Comparison of ENCODE assay signal across 14 cellular contexts in genomic region chr3:117017135-117017990, GRCh38.
DNase-seq lines count a peak whose midpoint lies in the region; ATAC-seq, FAIRE-seq and TF ChIP-seq lines count a peak whose summit lies in the region.
"Had no signal": no experiment of that assay in that cellular context is flagged by ENCODE, and none has a peak within 500 bp of the region (broad histone marks: within the 10 kb centered on the region; RNA-seq: fewer than 3 reads in every experiment).

No MANE protein-coding gene starts in this region.

- H3K36me3 Mint-ChIP-seq in stimulated activated naive B cell treated with anti-CD40 and anti-IgM and Interleukin-4, amounts not matched to agents 10 μg/mL and 1 μg/mL and 100 μg/mL, for 72 hours, result no peaks in the 10 kb centered on the region
- H3K36me3 Mint-ChIP-seq in HFFc6 (ENCODE audit: low read depth), result no peaks in the 10 kb centered on the region

- no peak overlapping the region for H3K4me3 ChIP-seq in right atrium auricular region
- H3K4me3 ChIP-seq: body of pancreas, esophagus muscularis mucosa, transverse colon had no signal

- H3K9me3 ChIP-seq in right atrium auricular region, result no peaks in the 10 kb centered on the region
- H3K9me3 ChIP-seq: body of pancreas, esophagus muscularis mucosa, transverse colon had no signal

- intact Hi-C loops in Right ventricle myocardium superior (cut with DNase I), result no loop called here

- no peaks in the 10 kb centered on the region for H3K36me3 ChIP-seq in right atrium auricular region
- H3K36me3 ChIP-seq: esophagus muscularis mucosa, transverse colon had no signal

- no peak overlapping the region for H3K27ac ChIP-seq in right atrium auricular region
- H3K27ac ChIP-seq: body of pancreas, esophagus muscularis mucosa, transverse colon had no signal

- no peak overlapping the region for H3K4me3 Mint-ChIP-seq in stimulated activated naive B cell treated with anti-CD40 and anti-IgM and Interleukin-4, amounts not matched to agents 10 μg/mL and 1 μg/mL and 100 μg/mL, for 72 hours
- no peak overlapping the region for H3K4me3 Mint-ChIP-seq in HFFc6
- H3K4me3 Mint-ChIP-seq: activated T-cell treated with anti-CD3 and anti-CD28 coated beads, Interleukin-2, amount 50 U/mL, for 4 hours had no signal

- H3K4me1 ChIP-seq in right atrium auricular region, result no peaks in the 10 kb centered on the region
- H3K4me1 ChIP-seq: body of pancreas, transverse colon had no signal

- peaks cover 2 to 8% of the 10 kb centered on the region in 2 donors for H3K4me1 Mint-ChIP-seq in stimulated activated naive B cell treated with anti-CD40 and anti-IgM and Interleukin-4, amounts not matched to agents 10 μg/mL and 1 μg/mL and 100 μg/mL, for 72 hours
- H3K4me1 Mint-ChIP-seq in HFFc6 (ENCODE audit: low read depth), result no peaks in the 10 kb centered on the region

- no peaks in the 10 kb centered on the region for H3K27me3 ChIP-seq in right atrium auricular region
- H3K27me3 ChIP-seq: body of pancreas, esophagus muscularis mucosa had no signal

- DNase-seq in Right ventricle myocardium superior (no peak), right atrium auricular region (ENCODE audit: low spot score) (no peak), NCI-H510A (lab: John Stamatoyannopoulos, UW) (no peak), HTR-8/SVneo (ENCODE audit: insufficient read length, low spot score) (no peak), HFFc6 (no peak)
- DNase-seq in stimulated activated naive B cell treated with anti-CD40 and anti-IgM and Interleukin-4, amounts not matched to agents 10 μg/mL and 1 μg/mL and 100 μg/mL, for 72 hours, result no peak
- DNase-seq: activated T-cell treated with anti-CD3 and anti-CD28 coated beads, Interleukin-2, amount 50 U/mL, for 4 hours; body of pancreas; transverse colon had no signal

- no peak overlapping the region for H3K27ac Mint-ChIP-seq in stimulated activated naive B cell treated with anti-CD40 and anti-IgM and Interleukin-4, amounts not matched to agents 10 μg/mL and 1 μg/mL and 100 μg/mL, for 72 hours
- H3K27ac Mint-ChIP-seq in HFFc6, result no peak overlapping the region

- H3K27me3 Mint-ChIP-seq in stimulated activated naive B cell treated with anti-CD40 and anti-IgM and Interleukin-4, amounts not matched to agents 10 μg/mL and 1 μg/mL and 100 μg/mL, for 72 hours, result peaks cover 0 to 3% of the 10 kb centered on the region in 2 donors
- H3K27me3 Mint-ChIP-seq in HFFc6 (ENCODE audit: insufficient read depth), result peaks cover 4% of the 10 kb centered on the region; the same call in 1 of the 2 replicates

- H3K9me3 Mint-ChIP-seq in stimulated activated naive B cell treated with anti-CD40 and anti-IgM and Interleukin-4, amounts not matched to agents 10 μg/mL and 1 μg/mL and 100 μg/mL, for 72 hours, result no peaks in the 10 kb centered on the region
- H3K9me3 Mint-ChIP-seq in HFFc6, result no peaks in the 10 kb centered on the region; the same call in 1 of the 2 replicates
- H3K9me3 Mint-ChIP-seq: activated T-cell treated with anti-CD3 and anti-CD28 coated beads, Interleukin-2, amount 50 U/mL, for 4 hours had no signal

- no peak for TF ChIP-seq CTCF in right atrium auricular region (IDR thresholded peaks at IDR 0.05)
- TF ChIP-seq CTCF in HFFc6 (IDR thresholded peaks at IDR 0.05), result no peak

- FAIRE-seq in HTR-8/SVneo (lab: Jason Lieb, UNC), result no peak
- FAIRE-seq: A204.1, H54 had no signal

- ATAC-seq in Right ventricle myocardium superior (ENCODE audit: poor library complexity) (peak; percentile 29), HG02623 (IDR thresholded peaks at IDR 0.05; ENCODE audit: unreplicated experiment) (peak; percentile 71), HG03442 (IDR thresholded peaks at IDR 0.05; ENCODE audit: unreplicated experiment) (peak; percentile 79)
- peak; percentile 56 to 75 for ATAC-seq in stimulated activated naive B cell treated with anti-CD40 and anti-IgM and Interleukin-4, amounts not matched to agents 10 μg/mL and 1 μg/mL and 100 μg/mL, for 72 hours (replicated peaks)
- ATAC-seq: activated T-cell treated with anti-CD3 and anti-CD28 coated beads, Interleukin-2, amount 50 U/mL, for 4 hours; body of pancreas had no signal

Comparison
In these comparisons a context has a peak if more than half of its experiments do, and no peak if none do; other contexts are left out.
1. ATAC-seq: peak in every context shown above with its lines; median percentile 79 in HG03442; 71 in HG02623; 66 in stimulated activated naive B cell treated with anti-CD40 and anti-IgM and Interleukin-4, amounts not matched to agents 10 μg/mL and 1 μg/mL and 100 μg/mL, for 72 hours; 29 in Right ventricle myocardium superior.